In the genomic region with DNA sequence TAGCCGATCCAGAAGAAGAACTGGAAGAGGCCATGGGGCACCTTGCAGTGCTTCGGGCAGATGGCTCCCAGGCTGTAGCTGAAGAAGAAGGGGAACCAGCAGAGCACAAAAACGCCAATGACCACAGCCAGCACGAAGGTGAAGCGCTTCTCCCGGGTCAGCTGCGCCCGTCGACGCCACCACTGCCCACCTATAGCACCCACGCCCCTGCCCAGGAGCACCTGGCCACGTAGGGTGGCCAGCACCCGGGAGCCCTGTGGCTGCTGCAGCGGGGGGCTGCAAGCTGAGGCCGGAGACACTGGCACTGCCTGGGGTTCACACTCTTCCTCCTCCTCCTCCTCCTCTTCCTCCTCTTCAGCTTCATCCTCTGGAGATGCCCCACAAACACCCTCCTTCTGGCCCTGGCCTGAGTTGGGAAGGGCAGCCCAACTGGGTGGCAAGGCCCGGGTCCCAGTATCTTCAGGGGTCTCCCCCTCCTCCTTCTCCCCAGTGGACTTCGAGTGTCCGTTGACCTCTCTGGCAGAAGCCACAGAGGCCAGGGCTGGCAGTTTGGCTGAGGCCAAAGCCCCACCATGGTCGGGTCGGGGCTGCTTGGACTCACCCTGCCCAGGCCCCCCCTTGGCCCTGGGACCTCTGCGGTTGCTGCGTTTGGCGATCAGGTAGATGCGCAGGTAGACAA, we compare ENCODE assay signal across 17 cellular contexts. TPM values are rescaled to one million over a fixed set of nuclear protein-coding genes. Genes with fewer than 3 reads are reported as not detected.
DNase-seq lines count a peak whose midpoint lies in the region; ATAC-seq and TF ChIP-seq lines count a peak whose summit lies in the region.
"Had no signal": no experiment of that assay in that cellular context is flagged by ENCODE, and none has a peak within 500 bp of the region (broad histone marks: within the 10 kb centered on the region; RNA-seq: fewer than 3 reads in every experiment).

No MANE protein-coding gene starts in this region.

- H3K9ac ChIP-seq in neuronal stem cell (ENCODE audit: low read depth, low read length, poor library complexity): no peak overlapping the region
- H3K9ac ChIP-seq: parathyroid adenoma had no signal

- no peak overlapping the region for H3K4me2 ChIP-seq in neuronal stem cell (ENCODE audit: insufficient read depth, low read length, poor library complexity, severe bottlenecking)
- H3K4me2 ChIP-seq: A549, PC-9 had no signal

- peaks cover 16% of the 10 kb centered on the region for H3K4me1 Mint-ChIP-seq in activated CD8-positive, alpha-beta memory T cell treated with anti-CD3 and anti-CD28 coated beads, Interleukin-2, amount 10 ng/mL, durations not matched to agents 7 days and 5 days
- H3K4me1 Mint-ChIP-seq in T-helper 2 cell treated with Interferon-gamma antibody and Interleukin-4, amounts not matched to agents 5 μg/mL and 100 μg/mL, for 36 hours (ENCODE audit: low read depth): peaks cover 7% of the 10 kb centered on the region
- H3K4me1 Mint-ChIP-seq in endothelial cell (ENCODE audit: unreplicated experiment): peaks cover 8% of the 10 kb centered on the region

- no peak overlapping the region for H4K91ac ChIP-seq in neuronal stem cell (ENCODE audit: low read depth, low read length, poor library complexity)

- H3K4me3 Mint-ChIP-seq in activated CD8-positive, alpha-beta memory T cell treated with anti-CD3 and anti-CD28 coated beads, Interleukin-2, amount 10 ng/mL, durations not matched to agents 7 days and 5 days: peak overlapping the region; percentile 55
- H3K4me3 Mint-ChIP-seq in T-helper 2 cell treated with Interferon-gamma antibody and Interleukin-4, amounts not matched to agents 5 μg/mL and 100 μg/mL, for 36 hours: peak overlapping the region; percentile 83
- peak overlapping the region; percentile 73 for H3K4me3 Mint-ChIP-seq in endothelial cell (ENCODE audit: unreplicated experiment)

- H3K4me3 ChIP-seq in neuronal stem cell (ENCODE audit: low read length in 2 of 2) (peak overlapping the region in 1 of 2 donors; percentile 46), upper lobe of left lung (no peak overlapping the region)
- H3K4me3 ChIP-seq: A549, PC-9 had no signal

- no peak overlapping the region for H2BK12ac ChIP-seq in neuronal stem cell (ENCODE audit: low read length)

- H3K27me3 ChIP-seq in neuronal stem cell (ENCODE audit: control insufficient read depth in 3 of 3, insufficient read depth in 3 of 3, low read depth in 1 of 3, low read length in 3 of 3) (peaks cover 2 to 70% (median 17%) of the 10 kb centered on the region in 3 experiments), upper lobe of left lung (peaks cover 0 to 22% (median 9%) of the 10 kb centered on the region in 4 donors)

- H2BK15ac ChIP-seq in neuronal stem cell (ENCODE audit: low read length): peak overlapping the region; percentile 99

- TF ChIP-seq POLR2A in upper lobe of left lung (IDR thresholded peaks at IDR 0.05): no peak

- H3K36me3 Mint-ChIP-seq in activated CD8-positive, alpha-beta memory T cell treated with anti-CD3 and anti-CD28 coated beads, Interleukin-2, amount 10 ng/mL, durations not matched to agents 7 days and 5 days: no peaks in the 10 kb centered on the region
- no peaks in the 10 kb centered on the region for H3K36me3 Mint-ChIP-seq in T-helper 2 cell treated with Interferon-gamma antibody and Interleukin-4, amounts not matched to agents 5 μg/mL and 100 μg/mL, for 36 hours (ENCODE audit: low read depth)
- no peaks in the 10 kb centered on the region for H3K36me3 Mint-ChIP-seq in endothelial cell (ENCODE audit: low read depth, unreplicated experiment)

- no peak for ATAC-seq in activated CD8-positive, alpha-beta memory T cell treated with anti-CD3 and anti-CD28 coated beads, Interleukin-2, amount 10 ng/mL, durations not matched to agents 7 days and 5 days
- ATAC-seq in HG03469 (IDR thresholded peaks at IDR 0.05; ENCODE audit: unreplicated experiment): no peak
- no peak for ATAC-seq in upper lobe of left lung (ENCODE audit: low FRiP score in 2 of 2)
- ATAC-seq: A549, left colon had no signal

- H3K9me3 Mint-ChIP-seq in activated CD8-positive, alpha-beta memory T cell treated with anti-CD3 and anti-CD28 coated beads, Interleukin-2, amount 10 ng/mL, durations not matched to agents 7 days and 5 days (ENCODE audit: low read depth): no peaks in the 10 kb centered on the region
- H3K9me3 Mint-ChIP-seq in T-helper 2 cell treated with Interferon-gamma antibody and Interleukin-4, amounts not matched to agents 5 μg/mL and 100 μg/mL, for 36 hours: no peaks in the 10 kb centered on the region
- H3K9me3 Mint-ChIP-seq in endothelial cell (ENCODE audit: unreplicated experiment): no peaks in the 10 kb centered on the region

- H3K27ac Mint-ChIP-seq in activated CD8-positive, alpha-beta memory T cell treated with anti-CD3 and anti-CD28 coated beads, Interleukin-2, amount 10 ng/mL, durations not matched to agents 7 days and 5 days: no peak overlapping the region
- no peak overlapping the region for H3K27ac Mint-ChIP-seq in T-helper 2 cell treated with Interferon-gamma antibody and Interleukin-4, amounts not matched to agents 5 μg/mL and 100 μg/mL, for 36 hours
- no peak overlapping the region for H3K27ac Mint-ChIP-seq in endothelial cell (ENCODE audit: unreplicated experiment)

- H3K9me3 ChIP-seq in neuronal stem cell (replicated peaks in 1 of 2; ENCODE audit: control insufficient read depth in 2 of 2, insufficient read depth in 1 of 2, low read depth in 1 of 2, low read length in 2 of 2) (peaks cover 11 to 14% of the 10 kb centered on the region in 2 donors), upper lobe of left lung (no peaks in the 10 kb centered on the region)
- H3K9me3 ChIP-seq: A549 had no signal

- H3K27ac ChIP-seq in neuronal stem cell (replicated peaks; ENCODE audit: low read length) (no peak overlapping the region), upper lobe of left lung (no peak overlapping the region)
- H3K27ac ChIP-seq: A549, parathyroid adenoma, PC-9 had no signal

- H2AFZ ChIP-seq in neuronal stem cell (ENCODE audit: low read length): no peak overlapping the region
- H2AFZ ChIP-seq: PC-9 had no signal

- H4K8ac ChIP-seq in neuronal stem cell (ENCODE audit: low read depth, low read length): peak overlapping the region; percentile 8

- H3K14ac ChIP-seq in neuronal stem cell (ENCODE audit: low read length): peak overlapping the region; percentile 74

- TF ChIP-seq CTCF in endothelial cell (IDR thresholded peaks at IDR 0.05; ENCODE audit: unreplicated experiment) (no peak), upper lobe of left lung (IDR thresholded peaks at IDR 0.05) (no peak)

- H3K23ac ChIP-seq in neuronal stem cell (ENCODE audit: low read depth, low read length, poor library complexity): peak overlapping the region; percentile 99

- H3K18ac ChIP-seq in neuronal stem cell (ENCODE audit: low read length): peak overlapping the region; percentile 39

- H3K4me1 ChIP-seq in neuronal stem cell (ENCODE audit: control insufficient read depth in 2 of 2, insufficient read depth in 1 of 2, low read depth in 1 of 2, low read length in 2 of 2): peaks cover 5 to 6% of the 10 kb centered on the region in 2 donors
- peaks cover 4 to 17% (median 13%) of the 10 kb centered on the region in 4 donors for H3K4me1 ChIP-seq in upper lobe of left lung

- peak overlapping the region; percentile 24 for H3K4ac ChIP-seq in neuronal stem cell (ENCODE audit: low read length)

- peaks cover 7% of the 10 kb centered on the region for H3K79me1 ChIP-seq in neuronal stem cell (ENCODE audit: low read depth, low read length)

- peak overlapping the region; percentile 43 for H2BK120ac ChIP-seq in neuronal stem cell (ENCODE audit: low read depth, low read length)

- TF ChIP-seq EP300 in upper lobe of left lung (IDR thresholded peaks at IDR 0.05): no peak

- H3K36me3 ChIP-seq in neuronal stem cell (replicated peaks in 1 of 2; ENCODE audit: control insufficient read depth in 2 of 2, insufficient read depth in 2 of 2, low read length in 2 of 2) (no peaks in the 10 kb centered on the region), upper lobe of left lung (no peaks in the 10 kb centered on the region)

- DNase-seq in activated CD8-positive, alpha-beta memory T cell treated with anti-CD3 and anti-CD28 coated beads, Interleukin-2, amount 10 ng/mL, durations not matched to agents 7 days and 5 days: no peak
- no peak for DNase-seq in activated CD8-positive, alpha-beta memory T cell treated with anti-CD3 and anti-CD28 coated beads for 24 hours
- DNase-seq in T-helper 2 cell treated with Interferon-gamma antibody and Interleukin-4, amounts not matched to agents 5 μg/mL and 100 μg/mL, for 36 hours (ENCODE audit: low spot score): no peak
- DNase-seq in endothelial cell (ENCODE audit: low spot score): no peak
- DNase-seq in neuronal stem cell (ENCODE audit: low spot score): no peak
- no peak for DNase-seq in DMS153 treated with DMSO at 0.1 percent for 48 hours (lab: John Stamatoyannopoulos, UW; ENCODE audit: unreplicated experiment)
- no peak for DNase-seq in upper lobe of left lung
- DNase-seq: activated CD4-positive, alpha-beta T cell treated with anti-CD3 and anti-CD28 coated beads, Interleukin-2, amount 50 U/mL, for 4 hours; DMS 273 treated with DMSO at 0.1 percent for 48 hours; NCI-H1092; NCI-H510A treated with DMSO at 0.1 percent for 48 hours; PC-9; SW 1271 had no signal

- H3K27me3 Mint-ChIP-seq in activated CD8-positive, alpha-beta memory T cell treated with anti-CD3 and anti-CD28 coated beads, Interleukin-2, amount 10 ng/mL, durations not matched to agents 7 days and 5 days: peaks cover 20% of the 10 kb centered on the region
- H3K27me3 Mint-ChIP-seq in T-helper 2 cell treated with Interferon-gamma antibody and Interleukin-4, amounts not matched to agents 5 μg/mL and 100 μg/mL, for 36 hours (ENCODE audit: low read depth): peaks cover 25% of the 10 kb centered on the region
- peaks cover 22% of the 10 kb centered on the region for H3K27me3 Mint-ChIP-seq in endothelial cell (ENCODE audit: unreplicated experiment)

- CTCF ChIA-PET in activated CD8-positive, alpha-beta memory T cell treated with anti-CD3 and anti-CD28 coated beads, Interleukin-2, amount 10 ng/mL, durations not matched to agents 7 days and 5 days (lab: Charles Lee): interaction anchor here (0.6 to 4.1 kb wide), 5 partner anchors 10 to 122 kb away, joined by 3 to 44 read pairs (median 7); no protein-coding TSS in a partner anchor

- H2AK5ac ChIP-seq in neuronal stem cell (ENCODE audit: low read depth, low read length): peak overlapping the region; percentile 95

- peak overlapping the region; percentile 73 for H2BK5ac ChIP-seq in neuronal stem cell (ENCODE audit: low read length)

- no CpG with 5 or more reads among the region's 24 CpGs for WGBS in neuronal stem cell (ENCODE audit: extremely low coverage in 2 of 2, insufficient read length in 2 of 2, insufficient replicate concordance in 1 of 2), 2 donors
- 95 to 96% methylated on average over 22 to 24 of the region's 24 CpGs for WGBS in upper lobe of left lung, 2 donors

RNA-seq across cellular contexts. Expression of gene ADRA2B, which starts 1.3 kb away (rescaled TPM):
- under 1 TPM; 0.09 to 0.15 TPM for total RNA-seq in activated CD8-positive, alpha-beta memory T cell treated with anti-CD3 and anti-CD28 coated beads, Interleukin-2, amount 10 ng/mL, durations not matched to agents 7 days and 5 days
- total RNA-seq in endothelial cell (ENCODE audit: unreplicated experiment): 0.46 TPM
- 3.6 TPM for polyA plus RNA-seq in neuronal stem cell (2013, experiment 1 of 2)
- 3.7 TPM for polyA plus RNA-seq in neuronal stem cell (2013, experiment 2 of 2)
- total RNA-seq in upper lobe of left lung: 1 to 10 TPM in 1 of 6 donors, under 1 TPM in 5; 0.15 to 1.0 (median 0.31) TPM

RNA-seq across cellular contexts. Expression of gene ASTL, which starts 23.3 kb away (rescaled TPM):
- total RNA-seq in activated CD8-positive, alpha-beta memory T cell treated with anti-CD3 and anti-CD28 coated beads, Interleukin-2, amount 10 ng/mL, durations not matched to agents 7 days and 5 days: 1 to 10 TPM; 1.9 to 6.4 TPM
- total RNA-seq in endothelial cell (ENCODE audit: unreplicated experiment) (not detected), upper lobe of left lung (1 to 10 TPM in 1 of 6 donors, under 1 TPM in 2, not detected in 3; 0.23 to 1.3 (median 0.27) TPM)
- not detected for polyA plus RNA-seq in neuronal stem cell (2013, experiment 1 of 2)
- 0.04 TPM for polyA plus RNA-seq in neuronal stem cell (2013, experiment 2 of 2)
- total RNA-seq: PC-9 had no signal
- polyA plus RNA-seq: A549 had no signal

RNA-seq across cellular contexts. Expression of gene DUSP2, which starts 30.2 kb away (rescaled TPM):
- total RNA-seq in activated CD8-positive, alpha-beta memory T cell treated with anti-CD3 and anti-CD28 coated beads, Interleukin-2, amount 10 ng/mL, durations not matched to agents 7 days and 5 days: 10 to 100 TPM; 32.0 to 53.6 TPM
- not detected for total RNA-seq in endothelial cell (ENCODE audit: unreplicated experiment)
- 0.59 TPM for polyA plus RNA-seq in neuronal stem cell (2013, experiment 1 of 2)
- polyA plus RNA-seq in neuronal stem cell (2013, experiment 2 of 2): 0.58 TPM
- 10 to 100 TPM in 4 of 6 donors, 1 to 10 TPM in 2; 6.9 to 21.0 (median 12.5) TPM for total RNA-seq in upper lobe of left lung
